8 cellular contexts compared by ENCODE assay signal in the genomic region with DNA sequence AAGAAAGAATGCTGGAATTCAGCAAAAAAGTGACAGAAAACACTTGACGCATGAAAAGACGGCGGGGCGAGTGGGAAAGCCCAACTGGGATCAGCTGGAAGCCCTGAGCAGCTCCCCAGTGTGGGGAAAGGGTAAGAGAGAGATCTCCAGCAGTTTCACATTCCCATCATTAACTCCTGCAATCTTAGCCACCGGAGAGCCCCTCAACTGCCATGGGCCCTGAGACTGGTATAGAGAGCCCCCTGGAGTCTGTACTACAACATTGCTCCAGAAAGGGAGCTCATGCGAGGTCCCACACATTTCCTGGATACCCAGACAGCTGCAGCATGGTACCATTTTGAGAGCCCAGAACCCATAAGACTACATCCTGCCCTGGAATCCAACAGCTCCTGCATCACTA. TPM values are rescaled to one million over a fixed set of nuclear protein-coding genes. Genes with fewer than 3 reads are reported as not detected.
DNase-seq lines count a peak whose midpoint lies in the region; ATAC-seq lines count a peak whose summit lies in the region.

No MANE protein-coding gene starts in this region.

- CTCF ChIA-PET in activated CD4-positive, alpha-beta T cell treated with anti-CD3 and anti-CD28 coated beads, Interleukin-2, amount 10 ng/mL, durations not matched to agents 7 days and 5 days (lab: Charles Lee), result interaction anchor here (0.6 kb wide), 1 partner anchor 89 kb away, joined by 4 read pairs; no protein-coding TSS in a partner anchor

- DNase-seq in activated CD4-positive, alpha-beta T cell treated with anti-CD3 and anti-CD28 coated beads, Interleukin-2, amount 10 ng/mL, durations not matched to agents 7 days and 5 days, result peak; percentile 8
- DNase-seq in activated CD4-positive, alpha-beta T cell treated with anti-CD3 and anti-CD28 coated beads for 4 hours, result no peak
- DNase-seq in NCI-H146 (lab: John Stamatoyannopoulos, UW) (peak; percentile 19), dermis blood vessel endothelial cell (peak; percentile 42), anterior cingulate cortex (lab: John Stamatoyannopoulos, UW) (no peak), NCI-H510A treated with DMSO at 0.1 percent for 48 hours (lab: John Stamatoyannopoulos, UW) (no peak)
- no peak for DNase-seq in stimulated activated effector memory CD8-positive, alpha-beta T cell treated with anti-CD3 and anti-CD28 coated beads, Interleukin-12 subunit alpha, Interleukin-12 subunit beta, amount 100 ng/mL, for 72 hours (ENCODE audit: low spot score in 2 of 2)
- DNase-seq in activated T-cell treated with anti-CD3 and anti-CD28 coated beads, Interleukin-2, amount 50 U/mL, for 1 hour, result no peak

- POLR2A ChIA-PET in activated CD4-positive, alpha-beta T cell treated with anti-CD3 and anti-CD28 coated beads, Interleukin-2, amount 10 ng/mL, durations not matched to agents 7 days and 5 days (lab: Charles Lee), result no interaction called here

- no peak overlapping the region for H3K27ac Mint-ChIP-seq in activated CD4-positive, alpha-beta T cell treated with anti-CD3 and anti-CD28 coated beads, Interleukin-2, amount 10 ng/mL, durations not matched to agents 7 days and 5 days
- no peak overlapping the region for H3K27ac Mint-ChIP-seq in stimulated activated effector memory CD8-positive, alpha-beta T cell treated with anti-CD3 and anti-CD28 coated beads, Interleukin-12 subunit alpha, Interleukin-12 subunit beta, amount 100 ng/mL, for 72 hours

- no peaks in the 10 kb centered on the region for H3K9me3 Mint-ChIP-seq in activated CD4-positive, alpha-beta T cell treated with anti-CD3 and anti-CD28 coated beads, Interleukin-2, amount 10 ng/mL, durations not matched to agents 7 days and 5 days
- no peaks in the 10 kb centered on the region for H3K9me3 Mint-ChIP-seq in stimulated activated effector memory CD8-positive, alpha-beta T cell treated with anti-CD3 and anti-CD28 coated beads, Interleukin-12 subunit alpha, Interleukin-12 subunit beta, amount 100 ng/mL, for 72 hours

- H3K36me3 Mint-ChIP-seq in activated CD4-positive, alpha-beta T cell treated with anti-CD3 and anti-CD28 coated beads, Interleukin-2, amount 10 ng/mL, durations not matched to agents 7 days and 5 days (ENCODE audit: low read depth), result no peaks in the 10 kb centered on the region
- no peaks in the 10 kb centered on the region for H3K36me3 Mint-ChIP-seq in stimulated activated effector memory CD8-positive, alpha-beta T cell treated with anti-CD3 and anti-CD28 coated beads, Interleukin-12 subunit alpha, Interleukin-12 subunit beta, amount 100 ng/mL, for 72 hours

- peak; percentile 59 for ATAC-seq in stimulated activated effector memory CD8-positive, alpha-beta T cell treated with anti-CD3 and anti-CD28 coated beads, Interleukin-12 subunit alpha, Interleukin-12 subunit beta, amount 100 ng/mL, for 72 hours

- H3K27me3 Mint-ChIP-seq in activated CD4-positive, alpha-beta T cell treated with anti-CD3 and anti-CD28 coated beads, Interleukin-2, amount 10 ng/mL, durations not matched to agents 7 days and 5 days, result peaks cover 49% of the 10 kb centered on the region

- H3K4me3 Mint-ChIP-seq in activated CD4-positive, alpha-beta T cell treated with anti-CD3 and anti-CD28 coated beads, Interleukin-2, amount 10 ng/mL, durations not matched to agents 7 days and 5 days, result no peak overlapping the region
- H3K4me3 Mint-ChIP-seq in stimulated activated effector memory CD8-positive, alpha-beta T cell treated with anti-CD3 and anti-CD28 coated beads, Interleukin-12 subunit alpha, Interleukin-12 subunit beta, amount 100 ng/mL, for 72 hours, result no peak overlapping the region

- no peaks in the 10 kb centered on the region for H3K4me1 Mint-ChIP-seq in activated CD4-positive, alpha-beta T cell treated with anti-CD3 and anti-CD28 coated beads, Interleukin-2, amount 10 ng/mL, durations not matched to agents 7 days and 5 days
- H3K4me1 Mint-ChIP-seq in stimulated activated effector memory CD8-positive, alpha-beta T cell treated with anti-CD3 and anti-CD28 coated beads, Interleukin-12 subunit alpha, Interleukin-12 subunit beta, amount 100 ng/mL, for 72 hours, result peaks cover 7% of the 10 kb centered on the region

RNA-seq across cellular contexts. Expression of a gene that starts 31.1 kb away (rescaled TPM):
- total RNA-seq in activated CD4-positive, alpha-beta T cell treated with anti-CD3 and anti-CD28 coated beads, Interleukin-2, amount 10 ng/mL, durations not matched to agents 7 days and 5 days, result not detected
- 0.19 and 0.51 TPM in 2 replicates for total RNA-seq in dermis blood vessel endothelial cell

RNA-seq across cellular contexts. Expression of a gene that starts 32.9 kb away (rescaled TPM):
- total RNA-seq in activated CD4-positive, alpha-beta T cell treated with anti-CD3 and anti-CD28 coated beads, Interleukin-2, amount 10 ng/mL, durations not matched to agents 7 days and 5 days, result not detected
- total RNA-seq in dermis blood vessel endothelial cell, result not detected in 2 replicates

RNA-seq across cellular contexts. Expression of a gene that starts 44.7 kb away (rescaled TPM):
- total RNA-seq in activated CD4-positive, alpha-beta T cell treated with anti-CD3 and anti-CD28 coated beads, Interleukin-2, amount 10 ng/mL, durations not matched to agents 7 days and 5 days, result under 1 TPM in 1 of 2 experiments, not detected in 1; 0.27 TPM
- total RNA-seq in dermis blood vessel endothelial cell, result 0.70 and 2.0 TPM in 2 replicates

Comparison
In these comparisons a context has a peak if more than half of its experiments do, and no peak if none do; other contexts are left out.
1. DNase-seq: peak in activated CD4-positive, alpha-beta T cell treated with anti-CD3 and anti-CD28 coated beads, Interleukin-2, amount 10 ng/mL, durations not matched to agents 7 days and 5 days (single experiment), NCI-H146 (single experiment) and dermis blood vessel endothelial cell (single experiment); none in activated CD4-positive, alpha-beta T cell treated with anti-CD3 and anti-CD28 coated beads for 4 hours (0 of 2), stimulated activated effector memory CD8-positive, alpha-beta T cell treated with anti-CD3 and anti-CD28 coated beads, Interleukin-12 subunit alpha, Interleukin-12 subunit beta, amount 100 ng/mL, for 72 hours (0 of 2), anterior cingulate cortex (0 of 58), NCI-H510A treated with DMSO at 0.1 percent for 48 hours (single experiment) and activated T-cell treated with anti-CD3 and anti-CD28 coated beads, Interleukin-2, amount 50 U/mL, for 1 hour (single experiment).